ENCODE assay signal across 17 cellular contexts in the genomic region with DNA sequence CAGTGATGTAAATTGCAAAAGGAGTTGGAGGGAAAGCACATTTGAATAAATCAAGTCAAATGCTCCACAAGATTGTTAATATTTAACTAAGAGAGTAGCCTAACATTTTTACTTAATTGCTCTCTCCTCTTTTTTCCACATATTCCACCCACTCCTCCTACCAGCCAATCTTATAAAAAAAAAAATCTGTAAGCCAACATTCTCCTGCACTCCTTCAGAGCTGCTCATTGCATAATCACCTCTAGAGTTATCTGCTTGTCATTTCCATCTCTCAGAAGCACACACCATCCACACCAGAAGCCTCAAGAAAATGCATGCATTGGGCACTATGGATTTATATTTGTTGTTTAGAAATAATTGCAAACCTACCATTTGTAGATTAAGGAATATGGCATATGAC.
DNase-seq lines count a peak whose midpoint lies in the region; ATAC-seq and TF ChIP-seq lines count a peak whose summit lies in the region.
"Had no signal": no experiment of that assay in that cellular context is flagged by ENCODE, and none has a peak within 500 bp of the region (broad histone marks: within the 10 kb centered on the region; RNA-seq: fewer than 3 reads in every experiment).

No MANE protein-coding gene starts in this region.

- H3K27me3 Mint-ChIP-seq in mesothelial cell of epicardium (ENCODE audit: low read depth) = peaks cover 5% of the 10 kb centered on the region
- H3K27me3 Mint-ChIP-seq: CD4-positive, alpha-beta memory T cell had no signal

- H3K27ac Mint-ChIP-seq in mesothelial cell of epicardium = no peak overlapping the region
- H3K27ac Mint-ChIP-seq: CD14-positive monocyte; CD4-positive, alpha-beta memory T cell had no signal

- H3K4me2 ChIP-seq in GM23248 (ENCODE audit: unreplicated experiment) (no peak overlapping the region), neural cell (ENCODE audit: low read length) (no peak overlapping the region)
- H3K4me2 ChIP-seq: BLaER1 had no signal

- H3K79me2 ChIP-seq in GM23248 (ENCODE audit: insufficient read depth) (no peaks in the 10 kb centered on the region), neural cell (replicated peaks; ENCODE audit: insufficient read depth, low read length) (peaks cover 2% of the 10 kb centered on the region)

- H3F3A ChIP-seq in GM23248 (ENCODE audit: insufficient read depth) (no peaks in the 10 kb centered on the region), neural cell (ENCODE audit: insufficient read depth, low read length, poor library complexity, severe bottlenecking) (no peaks in the 10 kb centered on the region)

- H3K9ac ChIP-seq in GM23248 (no peak overlapping the region), neural cell (ENCODE audit: low read length) (no peak overlapping the region)
- H3K9ac ChIP-seq: BLaER1 had no signal

- H3K4me3 ChIP-seq in GM23248 = no peak overlapping the region
- no peak overlapping the region for H3K4me3 ChIP-seq in WERI-Rb-1 (ENCODE audit: low read depth, low read length)
- H3K4me3 ChIP-seq in neural cell (ENCODE audit: low read length) = no peak overlapping the region
- H3K4me3 ChIP-seq: BLaER1, GM12878, HAP-1 had no signal

- H3K4me1 Mint-ChIP-seq in mesothelial cell of epicardium = peaks cover 18% of the 10 kb centered on the region
- H3K4me1 Mint-ChIP-seq: CD14-positive monocyte had no signal

- no peak for TF ChIP-seq RAD21 in neural cell (conservative IDR thresholded peaks at IDR 0.05)

- TF ChIP-seq EP300 in neural cell (conservative IDR thresholded peaks at IDR 0.05; ENCODE audit: poor library complexity, severe bottlenecking) = no peak

- no peaks in the 10 kb centered on the region for H3K36me3 ChIP-seq in GM23248 (ENCODE audit: low read depth)
- H3K36me3 ChIP-seq in WERI-Rb-1 = no peaks in the 10 kb centered on the region
- no peaks in the 10 kb centered on the region for H3K36me3 ChIP-seq in neural cell (ENCODE audit: insufficient read depth, low read length)
- H3K36me3 ChIP-seq: BLaER1, HAP-1 had no signal

- no peaks in the 10 kb centered on the region for H3K27me3 ChIP-seq in GM23248 (replicated peaks; ENCODE audit: insufficient read depth)
- H3K27me3 ChIP-seq in WERI-Rb-1 (ENCODE audit: insufficient read depth, low read depth, severe bottlenecking) = no peaks in the 10 kb centered on the region
- H3K27me3 ChIP-seq in neural cell (ENCODE audit: insufficient read depth, low read depth, low read length) = no peaks in the 10 kb centered on the region
- H3K27me3 ChIP-seq: BLaER1 had no signal

- H3K4me1 ChIP-seq in GM23248 (ENCODE audit: insufficient read depth) = 0 out of 2 replicates have a peak, but pooled peaks cover 6% of the 10 kb centered on the region
- H3K4me1 ChIP-seq: HAP-1 had no signal

- in situ Hi-C loops in GM23248 (cut with MboI) = no loop called here

- no peak overlapping the region for H3K4me3 Mint-ChIP-seq in mesothelial cell of epicardium
- H3K4me3 Mint-ChIP-seq: CD14-positive monocyte; CD4-positive, alpha-beta memory T cell had no signal

- no peaks in the 10 kb centered on the region for H3K9me3 ChIP-seq in GM23248 (ENCODE audit: low read depth)
- H3K9me3 ChIP-seq in WERI-Rb-1 (ENCODE audit: severe bottlenecking) = no peaks in the 10 kb centered on the region
- H3K9me3 ChIP-seq in neural cell (ENCODE audit: low read length) = no peaks in the 10 kb centered on the region
- H3K9me3 ChIP-seq: BLaER1, HAP-1 had no signal

- ATAC-seq in HG02870 (IDR thresholded peaks at IDR 0.05; ENCODE audit: unreplicated experiment) (no peak), GM21529 (IDR thresholded peaks at IDR 0.05; ENCODE audit: unreplicated experiment) (no peak)
- ATAC-seq: GM12878 had no signal

- no peaks in the 10 kb centered on the region for H3K36me3 Mint-ChIP-seq in mesothelial cell of epicardium
- H3K36me3 Mint-ChIP-seq: CD14-positive monocyte; CD4-positive, alpha-beta memory T cell had no signal

- DNase-seq in GM23248 (peak; percentile 13), WERI-Rb-1 (no peak), NCI-H1092 treated with DMSO at 0.1 percent for 48 hours (lab: John Stamatoyannopoulos, UW) (no peak), mesothelial cell of epicardium (ENCODE audit: low spot score in 2 of 2, unreplicated experiment in 2 of 2) (no peak)
- DNase-seq: 8988T; CD4-positive, alpha-beta memory T cell; DMS153; DMS79; GF-D8 had no signal

- TF ChIP-seq CTCF in WERI-Rb-1 (IDR thresholded peaks at IDR 0.05; ENCODE audit: low read depth, low read length) = no peak
- TF ChIP-seq CTCF in neural cell (IDR thresholded peaks at IDR 0.05; ENCODE audit: poor library complexity, severe bottlenecking) = no peak
- TF ChIP-seq CTCF in mesothelial cell of epicardium (IDR thresholded peaks at IDR 0.05; ENCODE audit: unreplicated experiment) = no peak

- H3K27ac ChIP-seq in GM23248 = no peak overlapping the region
- peak overlapping the region; percentile 14 for H3K27ac ChIP-seq in WERI-Rb-1
- peak overlapping the region; percentile 9 for H3K27ac ChIP-seq in neural cell (ENCODE audit: low read length)
- H3K27ac ChIP-seq: BLaER1, HL-60 had no signal

- no peaks in the 10 kb centered on the region for H3K9me3 Mint-ChIP-seq in mesothelial cell of epicardium

- H3K9me2 ChIP-seq in GM23248 (ENCODE audit: insufficient read depth) = no peaks in the 10 kb centered on the region
- H3K9me2 ChIP-seq in neural cell (ENCODE audit: insufficient read depth, low read length) = no peaks in the 10 kb centered on the region

- H2AFZ ChIP-seq in GM23248 (no peak overlapping the region), neural cell (ENCODE audit: low read depth, low read length) (no peak overlapping the region)

- H4K20me1 ChIP-seq in GM23248 (ENCODE audit: insufficient read depth) (no peaks in the 10 kb centered on the region), neural cell (ENCODE audit: insufficient read depth) (no peaks in the 10 kb centered on the region)
- H4K20me1 ChIP-seq: BLaER1 had no signal

TF ChIP-seq in neural cell, 6 proteins besides CTCF, POLR2A, EP300 and RAD21:
- no peak for TF ChIP-seq SMC3 (conservative IDR thresholded peaks at IDR 0.05; ENCODE audit: poor library complexity)
- no peak for TF ChIP-seq EZH2 (IDR thresholded peaks at IDR 0.05; ENCODE audit: borderline replicate concordance, insufficient read depth, low read length, poor library complexity, severe bottlenecking)
- TF ChIP-seq, protein P1, sequence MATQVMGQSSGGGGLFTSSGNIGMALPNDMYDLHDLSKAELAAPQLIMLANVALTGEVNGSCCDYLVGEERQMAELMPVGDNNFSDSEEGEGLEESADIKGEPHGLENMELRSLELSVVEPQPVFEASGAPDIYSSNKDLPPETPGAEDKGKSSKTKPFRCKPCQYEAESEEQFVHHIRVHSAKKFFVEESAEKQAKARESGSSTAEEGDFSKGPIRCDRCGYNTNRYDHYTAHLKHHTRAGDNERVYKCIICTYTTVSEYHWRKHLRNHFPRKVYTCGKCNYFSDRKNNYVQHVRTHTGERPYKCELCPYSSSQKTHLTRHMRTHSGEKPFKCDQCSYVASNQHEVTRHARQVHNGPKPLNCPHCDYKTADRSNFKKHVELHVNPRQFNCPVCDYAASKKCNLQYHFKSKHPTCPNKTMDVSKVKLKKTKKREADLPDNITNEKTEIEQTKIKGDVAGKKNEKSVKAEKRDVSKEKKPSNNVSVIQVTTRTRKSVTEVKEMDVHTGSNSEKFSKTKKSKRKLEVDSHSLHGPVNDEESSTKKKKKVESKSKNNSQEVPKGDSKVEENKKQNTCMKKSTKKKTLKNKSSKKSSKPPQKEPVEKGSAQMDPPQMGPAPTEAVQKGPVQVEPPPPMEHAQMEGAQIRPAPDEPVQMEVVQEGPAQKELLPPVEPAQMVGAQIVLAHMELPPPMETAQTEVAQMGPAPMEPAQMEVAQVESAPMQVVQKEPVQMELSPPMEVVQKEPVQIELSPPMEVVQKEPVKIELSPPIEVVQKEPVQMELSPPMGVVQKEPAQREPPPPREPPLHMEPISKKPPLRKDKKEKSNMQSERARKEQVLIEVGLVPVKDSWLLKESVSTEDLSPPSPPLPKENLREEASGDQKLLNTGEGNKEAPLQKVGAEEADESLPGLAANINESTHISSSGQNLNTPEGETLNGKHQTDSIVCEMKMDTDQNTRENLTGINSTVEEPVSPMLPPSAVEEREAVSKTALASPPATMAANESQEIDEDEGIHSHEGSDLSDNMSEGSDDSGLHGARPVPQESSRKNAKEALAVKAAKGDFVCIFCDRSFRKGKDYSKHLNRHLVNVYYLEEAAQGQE (IDR thresholded peaks at IDR 0.05; ENCODE audit: borderline replicate concordance) = no peak
- no peak for TF ChIP-seq TAF1 (IDR thresholded peaks at IDR 0.05; ENCODE audit: low read depth)
- TF ChIP-seq MXI1 (conservative IDR thresholded peaks at IDR 0.05; ENCODE audit: poor library complexity, severe bottlenecking) = no peak
- TF ChIP-seq POLR2AphosphoS5 (IDR thresholded peaks at IDR 0.05) = no peak
